Comparison of ENCODE assay signal across 1 cellular context in the genomic region with DNA sequence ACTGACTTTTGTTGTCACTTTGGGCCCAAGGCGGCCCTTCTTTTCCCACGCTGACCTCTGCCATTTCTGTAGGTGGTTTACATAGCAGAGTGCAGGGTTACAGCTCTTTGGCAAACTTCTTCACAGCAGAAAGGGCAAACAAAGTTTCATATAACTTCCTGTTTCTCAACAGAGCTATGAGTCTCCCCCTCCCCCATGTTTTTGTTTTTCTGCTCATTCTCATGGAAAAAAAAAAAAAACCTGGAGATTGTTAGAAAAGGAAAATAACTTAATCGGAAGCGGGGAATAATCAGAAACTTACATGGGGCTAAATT.
TF ChIP-seq lines count a peak whose summit lies in the region.

No MANE protein-coding gene starts in this region.

TF ChIP-seq in HepG2, 621 proteins besides CTCF, POLR2A, EP300 and RAD21 (continued from another document):
- TF ChIP-seq, protein P1, sequence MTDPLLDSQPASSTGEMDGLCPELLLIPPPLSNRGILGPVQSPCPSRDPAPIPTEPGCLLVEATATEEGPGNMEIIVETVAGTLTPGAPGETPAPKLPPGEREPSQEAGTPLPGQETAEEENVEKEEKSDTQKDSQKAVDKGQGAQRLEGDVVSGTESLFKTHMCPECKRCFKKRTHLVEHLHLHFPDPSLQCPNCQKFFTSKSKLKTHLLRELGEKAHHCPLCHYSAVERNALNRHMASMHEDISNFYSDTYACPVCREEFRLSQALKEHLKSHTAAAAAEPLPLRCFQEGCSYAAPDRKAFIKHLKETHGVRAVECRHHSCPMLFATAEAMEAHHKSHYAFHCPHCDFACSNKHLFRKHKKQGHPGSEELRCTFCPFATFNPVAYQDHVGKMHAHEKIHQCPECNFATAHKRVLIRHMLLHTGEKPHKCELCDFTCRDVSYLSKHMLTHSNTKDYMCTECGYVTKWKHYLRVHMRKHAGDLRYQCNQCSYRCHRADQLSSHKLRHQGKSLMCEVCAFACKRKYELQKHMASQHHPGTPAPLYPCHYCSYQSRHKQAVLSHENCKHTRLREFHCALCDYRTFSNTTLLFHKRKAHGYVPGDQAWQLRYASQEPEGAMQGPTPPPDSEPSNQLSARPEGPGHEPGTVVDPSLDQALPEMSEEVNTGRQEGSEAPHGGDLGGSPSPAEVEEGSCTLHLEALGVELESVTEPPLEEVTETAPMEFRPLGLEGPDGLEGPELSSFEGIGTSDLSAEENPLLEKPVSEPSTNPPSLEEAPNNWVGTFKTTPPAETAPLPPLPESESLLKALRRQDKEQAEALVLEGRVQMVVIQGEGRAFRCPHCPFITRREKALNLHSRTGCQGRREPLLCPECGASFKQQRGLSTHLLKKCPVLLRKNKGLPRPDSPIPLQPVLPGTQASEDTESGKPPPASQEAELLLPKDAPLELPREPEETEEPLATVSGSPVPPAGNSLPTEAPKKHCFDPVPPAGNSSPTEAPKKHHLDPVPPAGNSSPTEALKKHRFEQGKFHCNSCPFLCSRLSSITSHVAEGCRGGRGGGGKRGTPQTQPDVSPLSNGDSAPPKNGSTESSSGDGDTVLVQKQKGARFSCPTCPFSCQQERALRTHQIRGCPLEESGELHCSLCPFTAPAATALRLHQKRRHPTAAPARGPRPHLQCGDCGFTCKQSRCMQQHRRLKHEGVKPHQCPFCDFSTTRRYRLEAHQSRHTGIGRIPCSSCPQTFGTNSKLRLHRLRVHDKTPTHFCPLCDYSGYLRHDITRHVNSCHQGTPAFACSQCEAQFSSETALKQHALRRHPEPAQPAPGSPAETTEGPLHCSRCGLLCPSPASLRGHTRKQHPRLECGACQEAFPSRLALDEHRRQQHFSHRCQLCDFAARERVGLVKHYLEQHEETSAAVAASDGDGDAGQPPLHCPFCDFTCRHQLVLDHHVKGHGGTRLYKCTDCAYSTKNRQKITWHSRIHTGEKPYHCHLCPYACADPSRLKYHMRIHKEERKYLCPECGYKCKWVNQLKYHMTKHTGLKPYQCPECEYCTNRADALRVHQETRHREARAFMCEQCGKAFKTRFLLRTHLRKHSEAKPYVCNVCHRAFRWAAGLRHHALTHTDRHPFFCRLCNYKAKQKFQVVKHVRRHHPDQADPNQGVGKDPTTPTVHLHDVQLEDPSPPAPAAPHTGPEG (CRISPR knock-in tag; IDR thresholded peaks at IDR 0.05): no peak
- TF ChIP-seq MTA3 (CRISPR knock-in tag; IDR thresholded peaks at IDR 0.05): no peak
- TF ChIP-seq, protein P2, sequence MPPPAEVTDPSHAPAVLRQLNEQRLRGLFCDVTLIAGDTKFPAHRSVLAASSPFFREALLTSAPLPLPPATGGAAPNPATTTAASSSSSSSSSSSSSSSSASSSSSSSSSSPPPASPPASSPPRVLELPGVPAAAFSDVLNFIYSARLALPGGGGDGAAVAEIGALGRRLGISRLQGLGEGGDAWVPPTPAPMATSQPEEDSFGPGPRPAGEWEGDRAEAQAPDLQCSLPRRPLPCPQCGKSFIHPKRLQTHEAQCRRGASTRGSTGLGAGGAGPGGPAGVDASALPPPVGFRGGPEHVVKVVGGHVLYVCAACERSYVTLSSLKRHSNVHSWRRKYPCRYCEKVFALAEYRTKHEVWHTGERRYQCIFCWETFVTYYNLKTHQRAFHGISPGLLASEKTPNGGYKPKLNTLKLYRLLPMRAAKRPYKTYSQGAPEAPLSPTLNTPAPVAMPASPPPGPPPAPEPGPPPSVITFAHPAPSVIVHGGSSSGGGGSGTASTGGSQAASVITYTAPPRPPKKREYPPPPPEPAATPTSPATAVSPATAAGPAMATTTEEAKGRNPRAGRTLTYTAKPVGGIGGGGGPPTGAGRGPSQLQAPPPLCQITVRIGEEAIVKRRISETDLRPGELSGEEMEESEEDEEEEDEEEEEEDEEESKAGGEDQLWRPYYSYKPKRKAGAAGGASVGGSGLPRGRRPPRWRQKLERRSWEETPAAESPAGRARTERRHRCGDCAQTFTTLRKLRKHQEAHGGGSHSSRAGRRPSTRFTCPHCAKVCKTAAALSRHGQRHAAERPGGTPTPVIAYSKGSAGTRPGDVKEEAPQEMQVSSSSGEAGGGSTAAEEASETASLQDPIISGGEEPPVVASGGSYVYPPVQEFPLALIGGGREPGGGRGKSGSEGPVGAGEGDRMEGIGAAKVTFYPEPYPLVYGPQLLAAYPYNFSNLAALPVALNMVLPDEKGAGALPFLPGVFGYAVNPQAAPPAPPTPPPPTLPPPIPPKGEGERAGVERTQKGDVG (CRISPR knock-in tag; IDR thresholded peaks at IDR 0.05; ENCODE audit: borderline replicate concordance): no peak
- no peak for TF ChIP-seq MTF2 (CRISPR knock-in tag; IDR thresholded peaks at IDR 0.05; ENCODE audit: borderline replicate concordance)
- TF ChIP-seq AHR (CRISPR knock-in tag; IDR thresholded peaks at IDR 0.05): no peak
- no peak for TF ChIP-seq RELA (CRISPR knock-in tag; IDR thresholded peaks at IDR 0.05)
- TF ChIP-seq ZNF772 (CRISPR knock-in tag; IDR thresholded peaks at IDR 0.05): no peak
